13 cellular contexts compared by ENCODE assay signal in the genomic region with DNA sequence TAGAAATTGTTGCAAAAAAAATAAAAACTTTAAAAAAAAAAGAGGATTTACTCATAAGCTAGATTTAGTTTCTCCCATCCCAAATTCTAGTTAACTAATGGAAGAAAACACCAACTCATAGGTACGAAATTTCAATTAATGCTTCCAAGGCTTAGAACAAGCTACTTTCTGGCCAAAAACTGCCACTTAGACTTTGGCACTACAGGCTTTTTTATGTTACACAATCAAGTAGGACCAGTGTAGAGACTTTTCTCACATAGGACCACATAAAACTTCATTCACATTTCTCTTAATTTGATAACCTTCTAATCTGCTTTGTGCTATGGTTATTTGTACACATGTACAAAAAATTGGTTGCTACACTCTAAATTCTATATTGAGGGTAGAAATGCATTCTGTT. TPM values are rescaled to one million over a fixed set of nuclear protein-coding genes. Genes with fewer than 3 reads are reported as not detected.
A peak's percentile ranks its signal among the peaks of the same experiment; 100 is the strongest.
DNase-seq lines count a peak whose midpoint lies in the region; ATAC-seq and TF ChIP-seq lines count a peak whose summit lies in the region.
"Had no signal": no experiment of that assay in that cellular context is flagged by ENCODE, and none has a peak within 500 bp of the region (broad histone marks: within the 10 kb centered on the region; RNA-seq: fewer than 3 reads in every experiment).

No MANE protein-coding gene starts in this region.

- POLR2A ChIA-PET in WTC11 (lab: Charles Lee): no interaction called here

- H3K4me3 ChIP-seq in right lobe of liver (peak overlapping the region in 2 of 3 donors; percentile 25 to 85), suprapubic skin (peak overlapping the region; percentile 88), SJCRH30 (no peak overlapping the region)
- H3K4me3 ChIP-seq: upper lobe of left lung had no signal

- peaks cover 45% of the 10 kb centered on the region for H3K4me1 Mint-ChIP-seq in activated T-cell treated with anti-CD3 and anti-CD28 coated beads, Interleukin-2, amount 50 U/mL, for 4 hours (ENCODE audit: low read depth)
- peaks cover 33% of the 10 kb centered on the region for H3K4me1 Mint-ChIP-seq in WTC11

- no peak for DNase-seq in activated T-cell treated with anti-CD3 and anti-CD28 coated beads, Interleukin-2, amount 50 U/mL, for 4 hours
- DNase-seq in activated T-cell treated with anti-CD3 and anti-CD28 coated beads for 4 hours (no peak), WTC11 (ENCODE audit: low spot score) (no peak), right lobe of liver (no peak), suprapubic skin (ENCODE audit: low spot score in 2 of 2) (no peak), SJCRH30 (no peak)
- DNase-seq: stimulated activated CD4-positive, alpha-beta T cell treated with anti-CD3 and anti-CD28 coated beads, Interleukin-4, amount 100 ng/mL, for 24 hours; upper lobe of left lung had no signal

- no peaks in the 10 kb centered on the region for H3K27me3 ChIP-seq in right lobe of liver
- H3K27me3 ChIP-seq in suprapubic skin: no peaks in the 10 kb centered on the region
- no peaks in the 10 kb centered on the region for H3K27me3 ChIP-seq in SJCRH30
- H3K27me3 ChIP-seq: cardiac muscle cell, upper lobe of left lung had no signal

- H3K4me3 Mint-ChIP-seq in activated T-cell treated with anti-CD3 and anti-CD28 coated beads, Interleukin-2, amount 50 U/mL, for 4 hours: peak overlapping the region; percentile 61
- peak overlapping the region; percentile 4 for H3K4me3 Mint-ChIP-seq in WTC11

- no peak for TF ChIP-seq EP300 in suprapubic skin (IDR thresholded peaks at IDR 0.05)

- H3K27ac Mint-ChIP-seq in WTC11: peak overlapping the region; percentile 57

- intact Hi-C loops in right lobe of liver (cut with DNase I): no loop called here

- H3K36me3 ChIP-seq in right lobe of liver (peaks cover 0 to 24% (median 8%) of the 10 kb centered on the region in 4 donors), suprapubic skin (peaks cover 19% of the 10 kb centered on the region), SJCRH30 (peaks cover 23% of the 10 kb centered on the region)

- peak overlapping the region in 2 of 3 donors; percentile 36 to 100 for H3K27ac ChIP-seq in right lobe of liver
- H3K27ac ChIP-seq in suprapubic skin: no peak overlapping the region
- no peak overlapping the region for H3K27ac ChIP-seq in SJCRH30
- H3K27ac ChIP-seq: cardiac muscle cell had no signal

- CTCF ChIA-PET in WTC11 (lab: Charles Lee): no interaction called here

- TF ChIP-seq CTCF in WTC11 (IDR thresholded peaks at IDR 0.05) (no peak), right lobe of liver (IDR thresholded peaks at IDR 0.05) (no peak), suprapubic skin (IDR thresholded peaks at IDR 0.05) (no peak)

- no peaks in the 10 kb centered on the region for H3K9me3 Mint-ChIP-seq in activated T-cell treated with anti-CD3 and anti-CD28 coated beads, Interleukin-2, amount 50 U/mL, for 4 hours
- H3K9me3 Mint-ChIP-seq in WTC11: no peaks in the 10 kb centered on the region

- H3K27me3 Mint-ChIP-seq in activated T-cell treated with anti-CD3 and anti-CD28 coated beads, Interleukin-2, amount 50 U/mL, for 4 hours (ENCODE audit: low read depth): no peaks in the 10 kb centered on the region
- no peaks in the 10 kb centered on the region for H3K27me3 Mint-ChIP-seq in WTC11 (ENCODE audit: low read depth)

- WGBS in right lobe of liver (ENCODE audit: insufficient coverage, low coverage, low lambda C conversion rate, missing lambda C conversion rate): 0% methylated on average over 1 of the region's 1 CpG
- WGBS in suprapubic skin: 59% methylated on average over 1 of the region's 1 CpG

- H3K36me3 Mint-ChIP-seq in activated T-cell treated with anti-CD3 and anti-CD28 coated beads, Interleukin-2, amount 50 U/mL, for 4 hours (ENCODE audit: insufficient read depth): peaks cover 17% of the 10 kb centered on the region
- peaks cover 22% of the 10 kb centered on the region for H3K36me3 Mint-ChIP-seq in WTC11

- no peak for ATAC-seq in activated T-cell treated with anti-CD3 and anti-CD28 coated beads, Interleukin-2, amount 50 U/mL, for 4 hours
- ATAC-seq in WTC11 (no peak), right lobe of liver (no peak), GM21576 (IDR thresholded peaks at IDR 0.05; ENCODE audit: unreplicated experiment) (no peak), GM21515 (IDR thresholded peaks at IDR 0.05; ENCODE audit: unreplicated experiment) (no peak)

- TF ChIP-seq POLR2A in right lobe of liver (IDR thresholded peaks at IDR 0.05) (no peak), suprapubic skin (IDR thresholded peaks at IDR 0.05) (no peak)

- H3K4me1 ChIP-seq in right lobe of liver: peaks cover 0 to 44% (median 22%) of the 10 kb centered on the region in 4 donors
- peaks cover 48% of the 10 kb centered on the region for H3K4me1 ChIP-seq in suprapubic skin
- H3K4me1 ChIP-seq in SJCRH30: peaks cover 6% of the 10 kb centered on the region; the same call in 1 of the 2 replicates

- no peaks in the 10 kb centered on the region for H3K9me3 ChIP-seq in right lobe of liver
- H3K9me3 ChIP-seq in suprapubic skin: no peaks in the 10 kb centered on the region
- no peaks in the 10 kb centered on the region for H3K9me3 ChIP-seq in SJCRH30 (replicated peaks)
- H3K9me3 ChIP-seq: upper lobe of left lung had no signal

TF ChIP-seq in WTC11, 78 proteins besides CTCF, POLR2A, EP300 and RAD21:
- TF ChIP-seq, protein P1, sequence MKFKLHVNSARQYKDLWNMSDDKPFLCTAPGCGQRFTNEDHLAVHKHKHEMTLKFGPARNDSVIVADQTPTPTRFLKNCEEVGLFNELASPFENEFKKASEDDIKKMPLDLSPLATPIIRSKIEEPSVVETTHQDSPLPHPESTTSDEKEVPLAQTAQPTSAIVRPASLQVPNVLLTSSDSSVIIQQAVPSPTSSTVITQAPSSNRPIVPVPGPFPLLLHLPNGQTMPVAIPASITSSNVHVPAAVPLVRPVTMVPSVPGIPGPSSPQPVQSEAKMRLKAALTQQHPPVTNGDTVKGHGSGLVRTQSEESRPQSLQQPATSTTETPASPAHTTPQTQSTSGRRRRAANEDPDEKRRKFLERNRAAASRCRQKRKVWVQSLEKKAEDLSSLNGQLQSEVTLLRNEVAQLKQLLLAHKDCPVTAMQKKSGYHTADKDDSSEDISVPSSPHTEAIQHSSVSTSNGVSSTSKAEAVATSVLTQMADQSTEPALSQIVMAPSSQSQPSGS (CRISPR knock-in tag; IDR thresholded peaks at IDR 0.05; ENCODE audit: borderline replicate concordance, low read depth): no peak
- TF ChIP-seq NR2C2 (CRISPR knock-in tag; IDR thresholded peaks at IDR 0.05) (no peak), RORB (CRISPR knock-in tag; IDR thresholded peaks at IDR 0.05) (no peak), TEAD4 (CRISPR knock-in tag; IDR thresholded peaks at IDR 0.05) (no peak), TP53 (CRISPR knock-in tag; IDR thresholded peaks at IDR 0.05) (no peak), SOX15 (CRISPR knock-in tag; IDR thresholded peaks at IDR 0.05) (no peak), ETV6 (CRISPR knock-in tag; IDR thresholded peaks at IDR 0.05) (no peak)
- TF ChIP-seq, protein P2, sequence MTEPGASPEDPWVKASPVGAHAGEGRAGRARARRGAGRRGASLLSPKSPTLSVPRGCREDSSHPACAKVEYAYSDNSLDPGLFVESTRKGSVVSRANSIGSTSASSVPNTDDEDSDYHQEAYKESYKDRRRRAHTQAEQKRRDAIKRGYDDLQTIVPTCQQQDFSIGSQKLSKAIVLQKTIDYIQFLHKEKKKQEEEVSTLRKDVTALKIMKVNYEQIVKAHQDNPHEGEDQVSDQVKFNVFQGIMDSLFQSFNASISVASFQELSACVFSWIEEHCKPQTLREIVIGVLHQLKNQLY (CRISPR knock-in tag; IDR thresholded peaks at IDR 0.05): no peak
TF ChIP-seq in WTC11: peak in this region for 0.

RNA-seq across cellular contexts. Expression of a gene that starts 3.1 kb away (rescaled TPM):
- total RNA-seq in activated T-cell treated with anti-CD3 and anti-CD28 coated beads, Interleukin-2, amount 50 U/mL, for 4 hours: 100 to 1,000 TPM; 243 to 270 (median 253) TPM
- total RNA-seq in WTC11 (2021) (289 to 303 TPM (median 291 TPM) in 3 replicates), right lobe of liver (100 to 1,000 TPM in 4 of 6 experiments, 10 to 100 TPM in 2; 70.3 to 262 (median 143) TPM), suprapubic skin (100 to 1,000 TPM; 104 to 117 (median 115) TPM)
- 245 and 285 TPM in 2 replicates for total RNA-seq in SJCRH30 (2014; rRNA removed; shearing (Covaris generic))

RNA-seq across cellular contexts. Expression of a gene that starts 3.6 kb away (rescaled TPM):
- 10 to 100 TPM; 16.7 to 24.7 (median 22.3) TPM for total RNA-seq in activated T-cell treated with anti-CD3 and anti-CD28 coated beads, Interleukin-2, amount 50 U/mL, for 4 hours
- total RNA-seq in WTC11 (2021): 25.9 to 28.2 TPM (median 27.5 TPM) in 3 replicates
- total RNA-seq in right lobe of liver: 10 to 100 TPM in 5 of 6 experiments, 1 to 10 TPM in 1; 9.2 to 33.7 (median 18.5) TPM
- 10 to 100 TPM in 3 of 4 donors, 1 to 10 TPM in 1; 10.0 to 19.5 (median 14.6) TPM for total RNA-seq in suprapubic skin
- total RNA-seq in SJCRH30 (2014; rRNA removed; shearing (Covaris generic)): 17.3 and 18.2 TPM in 2 replicates

RNA-seq across cellular contexts. Expression of a gene that starts 8.6 kb away (rescaled TPM):
- not detected for total RNA-seq in activated T-cell treated with anti-CD3 and anti-CD28 coated beads, Interleukin-2, amount 50 U/mL, for 4 hours
- total RNA-seq in WTC11 (2021) (not detected in 3 replicates), right lobe of liver (not detected), suprapubic skin (not detected)
- total RNA-seq in SJCRH30 (2014; rRNA removed; shearing (Covaris generic)): not detected in 2 replicates
- total RNA-seq: cardiac muscle cell, glomerular endothelial cell, mucosa of gallbladder, upper lobe of left lung had no signal

RNA-seq across cellular contexts. Expression of a gene that starts 34.2 kb away (rescaled TPM):
- 10 to 100 TPM; 30.1 to 38.4 (median 31.6) TPM for total RNA-seq in activated T-cell treated with anti-CD3 and anti-CD28 coated beads, Interleukin-2, amount 50 U/mL, for 4 hours
- total RNA-seq in WTC11 (2021) (22.0 to 29.6 TPM (median 25.2 TPM) in 3 replicates), right lobe of liver (10 to 100 TPM; 10.9 to 15.5 (median 13.0) TPM), suprapubic skin (10 to 100 TPM; 16.1 to 31.0 (median 19.8) TPM)
- 37.0 and 37.9 TPM in 2 replicates for total RNA-seq in SJCRH30 (2014; rRNA removed; shearing (Covaris generic))

Comparison
In these comparisons a context has a peak if more than half of its experiments do, and no peak if none do; other contexts are left out.
1. H3K27ac ChIP-seq: peak in right lobe of liver (2 of 3); none in suprapubic skin (single experiment) and SJCRH30 (single experiment).